Comparison of ENCODE assay signal across 9 cellular contexts in genomic region chr12:89383235-89384049, GRCh38. TPM values are rescaled to one million over a fixed set of nuclear protein-coding genes. Genes with fewer than 3 reads are reported as not detected.
DNase-seq lines count a peak whose midpoint lies in the region; ATAC-seq and TF ChIP-seq lines count a peak whose summit lies in the region.
"Had no signal": no experiment of that assay in that cellular context is flagged by ENCODE, and none has a peak within 500 bp of the region (broad histone marks: within the 10 kb centered on the region; RNA-seq: fewer than 3 reads in every experiment).

No MANE protein-coding gene starts in this region.

- H3K9me3 ChIP-seq in GM23248 (ENCODE audit: low read depth) (no peaks in the 10 kb centered on the region), SK-N-MC (ENCODE audit: low read depth, low read length) (no peaks in the 10 kb centered on the region), heart left ventricle (no peaks in the 10 kb centered on the region), sigmoid colon (no peaks in the 10 kb centered on the region)

- H3K4me1 ChIP-seq in GM23248 (ENCODE audit: insufficient read depth): peaks cover 27% of the 10 kb centered on the region
- peaks cover 0 to 57% (median 39%) of the 10 kb centered on the region in 12 donors for H3K4me1 ChIP-seq in heart left ventricle
- peaks cover 0 to 39% (median 22%) of the 10 kb centered on the region in 4 donors for H3K4me1 ChIP-seq in sigmoid colon

- H3K4me3 ChIP-seq in GM23248 (peak overlapping the region; percentile 38), SK-N-MC (peak overlapping the region; percentile 60), heart left ventricle (peak overlapping the region in 3 of 12 donors; percentile 7 to 20 (median 11)), sigmoid colon (peak overlapping the region in 1 of 4 donors; percentile 24)

- H3K27me3 ChIP-seq in GM23248 (replicated peaks; ENCODE audit: insufficient read depth) (no peaks in the 10 kb centered on the region), heart left ventricle (no peaks in the 10 kb centered on the region), sigmoid colon (no peaks in the 10 kb centered on the region)

- POLR2A ChIA-PET in GM10248 (lab: Yijun Ruan, JAX): no interaction called here

- H3K27ac ChIP-seq in GM23248 (peak overlapping the region; percentile 56), SK-N-MC (peak overlapping the region; percentile 82), heart left ventricle (peak overlapping the region; percentile 5 to 77 (median 68)), sigmoid colon (peak overlapping the region; percentile 66 to 83 (median 79))

- TF ChIP-seq POLR2A in heart left ventricle (IDR thresholded peaks at IDR 0.05): no peak
- TF ChIP-seq POLR2A in sigmoid colon (IDR thresholded peaks at IDR 0.05): no peak

- no peaks in the 10 kb centered on the region for H3K79me2 ChIP-seq in GM23248 (ENCODE audit: insufficient read depth)

- whole genome bisulfite sequencing in GM23248 (ENCODE audit: low coverage in 1 of 2, low lambda C conversion rate in 2 of 2, missing lambda C conversion rate in 2 of 2), 2 experiments: 59 to 61% methylated on average over 6 of the region's 6 CpGs
- 71 to 82% (median 81%) methylated on average over 6 of the region's 6 CpGs for WGBS in heart left ventricle, 4 donors
- 35 to 63% methylated on average over 6 of the region's 6 CpGs for WGBS in sigmoid colon, 2 donors

- H3K9me2 ChIP-seq in GM23248 (ENCODE audit: insufficient read depth): no peaks in the 10 kb centered on the region

- in situ Hi-C loops in GM23248 (cut with MboI): no loop called here

- DNase-seq in GM23248: peak; percentile 32
- no peak for DNase-seq in SK-N-MC (ENCODE audit: low read depth, low spot score)
- no peak for DNase-seq in heart left ventricle
- no peak for DNase-seq in sigmoid colon
- no peak for DNase-seq in ureter (ENCODE audit: low spot score)
- DNase-seq in cerebellar cortex (ENCODE audit: low spot score): no peak
- no peak for DNase-seq in GM10248 (ENCODE audit: extremely low spot score)
- DNase-seq in medulla oblongata (ENCODE audit: extremely low spot score): no peak
- DNase-seq: effector CD4-positive, alpha-beta T cell had no signal

- H3K4me2 ChIP-seq in GM23248 (ENCODE audit: unreplicated experiment): peak overlapping the region; percentile 76

- H3F3A ChIP-seq in GM23248 (ENCODE audit: insufficient read depth): peaks cover 33% of the 10 kb centered on the region

- CTCF ChIA-PET in GM10248 (lab: Yijun Ruan, JAX): no interaction called here

- H4K20me1 ChIP-seq in GM23248 (ENCODE audit: insufficient read depth): no peaks in the 10 kb centered on the region

- intact Hi-C loops in heart left ventricle (cut with DNase I) (loop anchor here in 2 of 10 donors (5.0 to 10.0 kb wide), 2 partner anchors 69 to 71 kb away; no protein-coding TSS in a partner anchor), sigmoid colon (cut with DNase I) (no loop called here)

- peak; percentile 27 to 57 (median 42) for ATAC-seq in heart left ventricle

- H3K36me3 ChIP-seq in GM23248 (ENCODE audit: low read depth): no peaks in the 10 kb centered on the region
- H3K36me3 ChIP-seq in SK-N-MC (ENCODE audit: insufficient read depth, low read length): no peaks in the 10 kb centered on the region
- no peaks in the 10 kb centered on the region for H3K36me3 ChIP-seq in heart left ventricle
- H3K36me3 ChIP-seq in sigmoid colon: no peaks in the 10 kb centered on the region

- H3K9ac ChIP-seq in GM23248 (peak overlapping the region; percentile 2; the same call in 1 of the 2 replicates), SK-N-MC (ENCODE audit: insufficient read length) (peak overlapping the region; percentile 12)

- TF ChIP-seq CTCF in heart left ventricle (IDR thresholded peaks at IDR 0.05) (no peak), sigmoid colon (IDR thresholded peaks at IDR 0.05) (no peak), GM10248 (IDR thresholded peaks at IDR 0.05; ENCODE audit: control extremely low read depth, extremely low read depth, low read depth, missing control alignments) (no peak)

- peak overlapping the region; percentile 58; the same call in 1 of the 2 replicates for H2AFZ ChIP-seq in GM23248

- no peak for TF ChIP-seq EP300 in sigmoid colon (IDR thresholded peaks at IDR 0.05)

RNA-seq across cellular contexts. Expression of gene DUSP6, which starts 31.1 kb away (rescaled TPM):
- total RNA-seq in GM23248 (2014; rRNA removed; shearing (Covaris generic)): 81.9 and 112 TPM in 2 replicates
- polyA plus RNA-seq in GM23248 (2016; fragmentation: Nextera tagmentation; extraction: Ambion mirVana) (96.1 and 100 TPM in 2 replicates), heart left ventricle (10 to 100 TPM in 1 of 2 donors, 1 to 10 TPM in 1; 4.8 to 20.3 TPM), sigmoid colon (10 to 100 TPM; 27.0 to 39.7 (median 36.3) TPM)
- total RNA-seq in heart left ventricle (10 to 100 TPM; 11.4 to 66.7 (median 24.5) TPM), sigmoid colon (10 to 100 TPM; 31.0 to 36.4 (median 33.0) TPM), ureter (88.7 TPM)
